In the genomic region with DNA sequence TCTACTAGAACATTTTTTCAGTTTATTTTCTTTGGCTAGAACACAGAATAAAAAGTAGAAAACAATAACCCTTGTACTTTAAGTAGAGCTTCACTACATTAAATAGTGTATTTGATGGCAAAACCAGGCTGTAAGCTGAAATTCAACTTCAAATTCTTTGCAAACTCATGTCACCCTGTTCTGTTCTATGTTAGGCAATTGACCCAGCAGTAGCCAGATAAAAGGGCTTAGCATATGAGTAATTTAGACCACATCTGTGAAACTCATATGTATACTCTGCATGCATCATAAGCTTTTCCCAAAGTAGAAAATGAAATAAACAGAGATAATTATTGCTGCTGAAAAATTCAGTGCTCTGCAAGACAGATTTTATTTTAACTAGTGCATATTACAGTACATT, we compare ENCODE assay signal across 16 cellular contexts.
DNase-seq lines count a peak whose midpoint lies in the region; ATAC-seq and TF ChIP-seq lines count a peak whose summit lies in the region.
"Had no signal": no experiment of that assay in that cellular context is flagged by ENCODE, and none has a peak within 500 bp of the region (broad histone marks: within the 10 kb centered on the region; RNA-seq: fewer than 3 reads in every experiment).

No MANE protein-coding gene starts in this region.

- no peaks in the 10 kb centered on the region for H3K27me3 ChIP-seq in RWPE2 (ENCODE audit: insufficient read depth, poor library complexity, severe bottlenecking)

- H3K9me3 ChIP-seq in RWPE2 (ENCODE audit: severe bottlenecking) = no peaks in the 10 kb centered on the region

- peaks cover 1% of the 10 kb centered on the region for H3K27me3 Mint-ChIP-seq in activated naive CD8-positive, alpha-beta T cell treated with anti-CD3 and anti-CD28 coated beads, Interleukin-2, amount 50 U/mL, for 24 hours
- no peaks in the 10 kb centered on the region for H3K27me3 Mint-ChIP-seq in activated naive CD8-positive, alpha-beta T cell treated with anti-CD3 and anti-CD28 coated beads for 36 hours
- H3K27me3 Mint-ChIP-seq: activated CD4-positive, alpha-beta memory T cell treated with anti-CD3 and anti-CD28 coated beads, Interleukin-2, amount 10 ng/mL, durations not matched to agents 7 days and 5 days; type B pancreatic cell had no signal

- ATAC-seq in activated naive CD8-positive, alpha-beta T cell treated with anti-CD3 and anti-CD28 coated beads, Interleukin-2, amount 50 U/mL, for 24 hours = peak; percentile 65
- ATAC-seq in RWPE2 (ENCODE audit: low read depth) = peak; percentile 79

- peaks cover 6% of the 10 kb centered on the region for H3K4me1 ChIP-seq in RWPE2 (ENCODE audit: insufficient read depth, poor library complexity, severe bottlenecking)

- H3K36me3 Mint-ChIP-seq in activated naive CD8-positive, alpha-beta T cell treated with anti-CD3 and anti-CD28 coated beads, Interleukin-2, amount 50 U/mL, for 24 hours (ENCODE audit: low read depth) = no peaks in the 10 kb centered on the region
- H3K36me3 Mint-ChIP-seq in activated naive CD8-positive, alpha-beta T cell treated with anti-CD3 and anti-CD28 coated beads for 36 hours = no peaks in the 10 kb centered on the region
- H3K36me3 Mint-ChIP-seq: type B pancreatic cell had no signal

- TF ChIP-seq CTCF in RWPE2 (IDR thresholded peaks at IDR 0.05; ENCODE audit: poor library complexity, severe bottlenecking) (no peak), fibroblast of mammary gland (conservative IDR thresholded peaks at IDR 0.05; ENCODE audit: control insufficient read depth, insufficient read depth, low read depth, low read length) (no peak)

- no peaks in the 10 kb centered on the region for H3K9me3 Mint-ChIP-seq in activated naive CD8-positive, alpha-beta T cell treated with anti-CD3 and anti-CD28 coated beads, Interleukin-2, amount 50 U/mL, for 24 hours
- H3K9me3 Mint-ChIP-seq in activated naive CD8-positive, alpha-beta T cell treated with anti-CD3 and anti-CD28 coated beads for 36 hours = no peaks in the 10 kb centered on the region
- H3K9me3 Mint-ChIP-seq: H9 had no signal

- no peak overlapping the region for H3K4me3 Mint-ChIP-seq in activated naive CD8-positive, alpha-beta T cell treated with anti-CD3 and anti-CD28 coated beads, Interleukin-2, amount 50 U/mL, for 24 hours
- H3K4me3 Mint-ChIP-seq in activated naive CD8-positive, alpha-beta T cell treated with anti-CD3 and anti-CD28 coated beads for 36 hours = no peak overlapping the region
- H3K4me3 Mint-ChIP-seq: activated CD4-positive, alpha-beta memory T cell treated with anti-CD3 and anti-CD28 coated beads, Interleukin-2, amount 10 ng/mL, durations not matched to agents 7 days and 5 days; H9; type B pancreatic cell had no signal

- H3K36me3 ChIP-seq in RWPE2 (ENCODE audit: low read depth) = no peaks in the 10 kb centered on the region

- H3K27ac ChIP-seq in RWPE2 (ENCODE audit: poor library complexity, severe bottlenecking) = no peak overlapping the region

- H3K4me3 ChIP-seq in RWPE2 (ENCODE audit: severe bottlenecking) (no peak overlapping the region), fibroblast of mammary gland (ENCODE audit: control insufficient read depth, low read depth, low read length) (no peak overlapping the region), skeletal muscle cell (ENCODE audit: low read depth, low read length) (no peak overlapping the region)

- DNase-seq in activated naive CD8-positive, alpha-beta T cell treated with anti-CD3 and anti-CD28 coated beads, Interleukin-2, amount 50 U/mL, for 24 hours = no peak
- DNase-seq in activated naive CD8-positive, alpha-beta T cell treated with anti-CD3 and anti-CD28 coated beads for 36 hours = no peak
- no peak for DNase-seq in RWPE2 (ENCODE audit: low spot score)
- DNase-seq in fibroblast of mammary gland (ENCODE audit: low read depth) = peak; percentile 84
- peak; percentile 81 for DNase-seq in skeletal muscle cell (ENCODE audit: low read depth)
- DNase-seq in ureter (ENCODE audit: low spot score) = no peak
- no peak for DNase-seq in NCI-H2107 treated with DMSO at 0.1 percent for 48 hours (lab: John Stamatoyannopoulos, UW; ENCODE audit: unreplicated experiment)
- no peak for DNase-seq in RKO (ENCODE audit: low spot score)
- DNase-seq: activated CD4-positive, alpha-beta memory T cell treated with anti-CD3 and anti-CD28 coated beads, Interleukin-2, amount 10 ng/mL, durations not matched to agents 7 days and 5 days; activated naive CD4-positive, alpha-beta T cell; cortex of kidney; DMS79; glutamatergic neuron; H9; T1000 had no signal

- no peaks in the 10 kb centered on the region for H3K4me1 Mint-ChIP-seq in activated naive CD8-positive, alpha-beta T cell treated with anti-CD3 and anti-CD28 coated beads, Interleukin-2, amount 50 U/mL, for 24 hours
- no peaks in the 10 kb centered on the region for H3K4me1 Mint-ChIP-seq in activated naive CD8-positive, alpha-beta T cell treated with anti-CD3 and anti-CD28 coated beads for 36 hours
- H3K4me1 Mint-ChIP-seq: activated CD4-positive, alpha-beta memory T cell treated with anti-CD3 and anti-CD28 coated beads, Interleukin-2, amount 10 ng/mL, durations not matched to agents 7 days and 5 days; H9 had no signal

- H3K27ac Mint-ChIP-seq in activated naive CD8-positive, alpha-beta T cell treated with anti-CD3 and anti-CD28 coated beads, Interleukin-2, amount 50 U/mL, for 24 hours = no peak overlapping the region
- no peak overlapping the region for H3K27ac Mint-ChIP-seq in activated naive CD8-positive, alpha-beta T cell treated with anti-CD3 and anti-CD28 coated beads for 36 hours
- H3K27ac Mint-ChIP-seq: activated CD4-positive, alpha-beta memory T cell treated with anti-CD3 and anti-CD28 coated beads, Interleukin-2, amount 10 ng/mL, durations not matched to agents 7 days and 5 days; H9; type B pancreatic cell had no signal

Comparison
In these comparisons a context has a peak if more than half of its experiments do, and no peak if none do; other contexts are left out.
1. DNase-seq: peak in fibroblast of mammary gland (single experiment) and skeletal muscle cell (single experiment); none in activated naive CD8-positive, alpha-beta T cell treated with anti-CD3 and anti-CD28 coated beads, Interleukin-2, amount 50 U/mL, for 24 hours (single experiment), activated naive CD8-positive, alpha-beta T cell treated with anti-CD3 and anti-CD28 coated beads for 36 hours (single experiment), RWPE2 (single experiment), ureter (single experiment), NCI-H2107 treated with DMSO at 0.1 percent for 48 hours (single experiment) and RKO (single experiment).